In genomic region chr18:3578621-3579020, GRCh38 we compare ENCODE assay signal across 22 cellular contexts.
DNase-seq lines count a peak whose midpoint lies in the region; ATAC-seq, FAIRE-seq and TF ChIP-seq lines count a peak whose summit lies in the region.
"Had no signal": no experiment of that assay in that cellular context is flagged by ENCODE, and none has a peak within 500 bp of the region (broad histone marks: within the 10 kb centered on the region; RNA-seq: fewer than 3 reads in every experiment).

No MANE protein-coding gene starts in this region.

- H3K4me3 Mint-ChIP-seq in activated T-helper 17 cell treated with anti-CD3 and anti-CD28 coated beads, Interleukin-2, amount 50 U/mL, for 72 hours, result no peak overlapping the region
- H3K4me3 Mint-ChIP-seq: H9 had no signal

- CTCF ChIA-PET in mammary epithelial cell (lab: Charles Lee; ENCODE audit: low non-redundant PET), result no interaction called here

- peaks cover 12% of the 10 kb centered on the region for H3K4me1 ChIP-seq in mammary epithelial cell (ENCODE audit: insufficient read depth, low read length)
- no peaks in the 10 kb centered on the region for H3K4me1 ChIP-seq in breast epithelium
- peaks cover 14% of the 10 kb centered on the region for H3K4me1 ChIP-seq in keratinocyte (ENCODE audit: control insufficient read depth, extremely low read depth, insufficient read depth, low read length)

- H3K27ac Mint-ChIP-seq in activated T-helper 17 cell treated with anti-CD3 and anti-CD28 coated beads, Interleukin-2, amount 50 U/mL, for 72 hours, result no peak overlapping the region
- H3K27ac Mint-ChIP-seq: H9 had no signal

- H3K36me3 ChIP-seq in mammary epithelial cell (ENCODE audit: insufficient read depth, low read length) (no peaks in the 10 kb centered on the region), breast epithelium (no peaks in the 10 kb centered on the region), keratinocyte (ENCODE audit: control insufficient read depth in 2 of 2, extremely low read depth in 1 of 2, insufficient read depth in 2 of 2, low read length in 2 of 2) (no peaks in the 10 kb centered on the region)

- H3K4me3 ChIP-seq in mammary epithelial cell (replicated peaks in 1 of 3; ENCODE audit: insufficient read depth in 1 of 3, low read depth in 2 of 3, low read length in 3 of 3), result no peak overlapping the region
- H3K4me3 ChIP-seq in breast epithelium, result no peak overlapping the region
- no peak overlapping the region for H3K4me3 ChIP-seq in keratinocyte (ENCODE audit: control insufficient read depth in 2 of 3, extremely low read depth in 1 of 3, insufficient read depth in 2 of 3, low read depth in 1 of 3, low read length in 3 of 3)

- H3K4me2 ChIP-seq in mammary epithelial cell (ENCODE audit: insufficient read depth, low read depth, low read length) (no peak overlapping the region), keratinocyte (ENCODE audit: control insufficient read depth, extremely low read depth, insufficient read depth, low read depth, low read length) (no peak overlapping the region)

- H3K9me3 Mint-ChIP-seq in activated T-helper 17 cell treated with anti-CD3 and anti-CD28 coated beads, Interleukin-2, amount 50 U/mL, for 72 hours, result no peaks in the 10 kb centered on the region
- H3K9me3 Mint-ChIP-seq: H9 had no signal

- no peaks in the 10 kb centered on the region for H3K9me1 ChIP-seq in keratinocyte (ENCODE audit: control insufficient read depth, extremely low read depth, insufficient read depth, low read length)

- H3K27me3 ChIP-seq in mammary epithelial cell (ENCODE audit: insufficient read depth, low read length) (no peaks in the 10 kb centered on the region), breast epithelium (no peaks in the 10 kb centered on the region), keratinocyte (ENCODE audit: control insufficient read depth, extremely low read depth, insufficient read depth, low read length) (no peaks in the 10 kb centered on the region)

- peak overlapping the region; percentile 42 for H3K27ac ChIP-seq in mammary epithelial cell (ENCODE audit: insufficient read depth, low read depth, low read length)
- no peak overlapping the region for H3K27ac ChIP-seq in breast epithelium
- no peak overlapping the region for H3K27ac ChIP-seq in keratinocyte (ENCODE audit: control insufficient read depth, insufficient read depth, low read length)
- H3K27ac ChIP-seq: C4-2B had no signal

- peak; percentile 77 for DNase-seq in mammary epithelial cell
- no peak for DNase-seq in breast epithelium (ENCODE audit: low spot score in 2 of 2)
- no peak for DNase-seq in keratinocyte (ENCODE audit: low read depth, low spot score)
- no peak for DNase-seq in H4 (ENCODE audit: low spot score)
- DNase-seq in Ammon's horn (ENCODE audit: low spot score), result no peak
- no peak for DNase-seq in hypothalamus (lab: John Stamatoyannopoulos, UW)
- DNase-seq: ACHN, DMS 273 treated with DMSO at 0.1 percent for 48 hours, GDM1, H9, KG1, MV-4-11, NCI-H187, NCI-H2107, NCI-H2227 treated with DMSO at 0.1 percent for 48 hours, NCI-H510A treated with DMSO at 0.1 percent for 48 hours, NCI-H774, OCI-M1, SHP77 treated with DMSO at 0.1 percent for 48 hours had no signal

- peak; percentile 97 for ATAC-seq in activated T-helper 17 cell treated with anti-CD3 and anti-CD28 coated beads, Interleukin-2, amount 50 U/mL, for 72 hours (replicated peaks)
- ATAC-seq: HepG2 had no signal

- TSS peak; percentile 33 for BruUV-seq in mammary epithelial cell (replicated peaks; lab: Mats Ljungman, UMichigan)

- in situ Hi-C loops in mammary epithelial cell (cut with MboI; ENCODE audit: low sequenced_read_pairs in 2 of 2), result loop anchor here (5.0 to 10.0 kb wide), 2 partner anchors 96 to 294 kb away; no protein-coding TSS in a partner anchor

- peak; percentile 9 for FAIRE-seq in keratinocyte (lab: Jason Lieb, UNC)
- FAIRE-seq: HepG2 had no signal

- no peak for TF ChIP-seq POLR2A in breast epithelium (IDR thresholded peaks at IDR 0.05)

- H4K20me1 ChIP-seq in mammary epithelial cell (ENCODE audit: insufficient read depth, low read length), result no peaks in the 10 kb centered on the region
- no peaks in the 10 kb centered on the region for H4K20me1 ChIP-seq in keratinocyte (ENCODE audit: control insufficient read depth, extremely low read depth, insufficient read depth, low read length)

- no peaks in the 10 kb centered on the region for H3K36me3 Mint-ChIP-seq in activated T-helper 17 cell treated with anti-CD3 and anti-CD28 coated beads, Interleukin-2, amount 50 U/mL, for 72 hours (ENCODE audit: low read depth)

- H3K4me1 Mint-ChIP-seq in activated T-helper 17 cell treated with anti-CD3 and anti-CD28 coated beads, Interleukin-2, amount 50 U/mL, for 72 hours, result peaks cover 10% of the 10 kb centered on the region

- H3K9me3 ChIP-seq in mammary epithelial cell (replicated peaks; ENCODE audit: insufficient read depth, low read length), result no peaks in the 10 kb centered on the region
- H3K9me3 ChIP-seq in breast epithelium, result no peaks in the 10 kb centered on the region
- no peaks in the 10 kb centered on the region for H3K9me3 ChIP-seq in keratinocyte (ENCODE audit: control insufficient read depth, low read depth, low read length)

- intact Hi-C loops in mammary epithelial cell (cut with micrococcal nuclease), result no loop called here
- intact Hi-C loops in breast epithelium (cut with DNase I; ENCODE audit: low total_unique reads), result no loop called here

- H3K9ac ChIP-seq in mammary epithelial cell (ENCODE audit: insufficient read depth, low read length) (no peak overlapping the region), keratinocyte (ENCODE audit: control insufficient read depth, extremely low read depth, insufficient read depth, low read length) (no peak overlapping the region)

- dilution Hi-C loops in mammary epithelial cell (cut with HindIII; ENCODE audit: low sequenced_read_pairs), result loop anchor here (5.0 kb wide), 1 partner anchor 46 kb away; no protein-coding TSS in a partner anchor
- dilution Hi-C loops in keratinocyte (cut with MboI; ENCODE audit: extremely low pct_ligation_motif_present, low sequenced_read_pairs), result no loop called here

- no peaks in the 10 kb centered on the region for H3K27me3 Mint-ChIP-seq in activated T-helper 17 cell treated with anti-CD3 and anti-CD28 coated beads, Interleukin-2, amount 50 U/mL, for 72 hours

- 65% methylated on average over 4 of the region's 4 CpGs for WGBS in mammary epithelial cell (ENCODE audit: low coverage, missing lambda C conversion rate)

- H2AFZ ChIP-seq in mammary epithelial cell (ENCODE audit: low read depth, low read length), result no peak overlapping the region
- H2AFZ ChIP-seq in keratinocyte (ENCODE audit: control insufficient read depth, low read length), result no peak overlapping the region

- TF ChIP-seq CTCF in mammary epithelial cell (conservative IDR thresholded peaks at IDR 0.05 in 1 of 2, IDR thresholded peaks at IDR 0.05 in 1 of 2; ENCODE audit: extremely low read depth in 1 of 2, insufficient read depth in 1 of 2, low read depth in 1 of 2, low read length in 2 of 2), result no peak
- TF ChIP-seq CTCF in breast epithelium (IDR thresholded peaks at IDR 0.05), result no peak
- TF ChIP-seq CTCF in keratinocyte (optimal IDR thresholded peaks at IDR 0.05 in 1 of 3, IDR thresholded peaks at IDR 0.05 in 1 of 3, conservative IDR thresholded peaks at IDR 0.05 in 1 of 3; ENCODE audit: extremely low read depth in 1 of 3, insufficient read depth in 2 of 3, low read length in 3 of 3), result no peak

- H3K79me2 ChIP-seq in mammary epithelial cell (ENCODE audit: insufficient read depth, low read length), result no peaks in the 10 kb centered on the region
- H3K79me2 ChIP-seq in keratinocyte (ENCODE audit: control insufficient read depth, insufficient read depth, low read length), result no peaks in the 10 kb centered on the region
